ENCODE assay signal across 1 cellular context in the genomic region with DNA sequence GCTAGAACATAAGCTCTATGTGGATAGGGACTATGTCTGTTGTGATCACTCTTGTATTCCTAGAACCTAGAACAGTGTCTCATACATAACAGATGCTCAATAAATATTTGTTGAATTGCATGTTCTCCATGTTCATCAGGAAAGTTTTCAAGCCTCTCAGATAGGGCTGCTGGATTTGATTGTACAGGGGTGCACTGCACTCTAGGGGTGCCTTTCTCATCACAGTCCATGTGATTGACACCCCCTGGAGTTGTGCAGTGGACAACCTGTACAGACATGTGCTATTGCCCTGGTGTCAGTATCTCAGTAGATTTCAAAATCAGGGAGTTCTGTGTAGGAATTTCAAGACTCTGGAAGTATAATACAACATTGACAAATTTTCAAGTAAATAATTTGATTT.
TF ChIP-seq lines count a peak whose summit lies in the region.

No MANE protein-coding gene starts in this region.

TF ChIP-seq in HepG2, 621 proteins besides CTCF, POLR2A, EP300 and RAD21:
- TF ChIP-seq U2AF1 (optimal IDR thresholded peaks at IDR 0.05; ENCODE audit: low read depth, low read length) (no peak), ZNF225 (CRISPR knock-in tag; IDR thresholded peaks at IDR 0.05) (no peak), SIX4 (CRISPR knock-in tag; IDR thresholded peaks at IDR 0.05) (no peak), SMAD9 (CRISPR knock-in tag; IDR thresholded peaks at IDR 0.05) (no peak), ZNF83 (CRISPR knock-in tag; IDR thresholded peaks at IDR 0.05; ENCODE audit: borderline replicate concordance) (no peak), CEBPG (CRISPR knock-in tag; IDR thresholded peaks at IDR 0.05) (no peak)
- TF ChIP-seq, protein P1, sequence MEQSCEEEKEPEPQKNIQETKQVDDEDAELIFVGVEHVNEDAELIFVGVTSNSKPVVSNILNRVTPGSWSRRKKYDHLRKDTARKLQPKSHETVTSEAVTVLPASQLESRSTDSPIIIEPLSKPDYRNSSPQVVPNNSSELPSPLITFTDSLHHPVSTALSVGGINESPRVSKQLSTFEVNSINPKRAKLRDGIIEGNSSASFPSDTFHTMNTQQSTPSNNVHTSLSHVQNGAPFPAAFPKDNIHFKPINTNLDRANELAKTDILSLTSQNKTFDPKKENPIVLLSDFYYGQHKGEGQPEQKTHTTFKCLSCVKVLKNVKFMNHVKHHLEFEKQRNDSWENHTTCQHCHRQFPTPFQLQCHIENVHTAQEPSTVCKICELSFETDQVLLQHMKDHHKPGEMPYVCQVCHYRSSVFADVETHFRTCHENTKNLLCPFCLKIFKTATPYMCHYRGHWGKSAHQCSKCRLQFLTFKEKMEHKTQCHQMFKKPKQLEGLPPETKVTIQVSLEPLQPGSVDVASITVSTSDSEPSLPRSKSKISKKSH (CRISPR knock-in tag; IDR thresholded peaks at IDR 0.05; ENCODE audit: borderline replicate concordance): no peak
- TF ChIP-seq, protein P2, sequence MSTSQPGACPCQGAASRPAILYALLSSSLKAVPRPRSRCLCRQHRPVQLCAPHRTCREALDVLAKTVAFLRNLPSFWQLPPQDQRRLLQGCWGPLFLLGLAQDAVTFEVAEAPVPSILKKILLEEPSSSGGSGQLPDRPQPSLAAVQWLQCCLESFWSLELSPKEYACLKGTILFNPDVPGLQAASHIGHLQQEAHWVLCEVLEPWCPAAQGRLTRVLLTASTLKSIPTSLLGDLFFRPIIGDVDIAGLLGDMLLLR (CRISPR knock-in tag; IDR thresholded peaks at IDR 0.05): no peak
- TF ChIP-seq, protein P3, sequence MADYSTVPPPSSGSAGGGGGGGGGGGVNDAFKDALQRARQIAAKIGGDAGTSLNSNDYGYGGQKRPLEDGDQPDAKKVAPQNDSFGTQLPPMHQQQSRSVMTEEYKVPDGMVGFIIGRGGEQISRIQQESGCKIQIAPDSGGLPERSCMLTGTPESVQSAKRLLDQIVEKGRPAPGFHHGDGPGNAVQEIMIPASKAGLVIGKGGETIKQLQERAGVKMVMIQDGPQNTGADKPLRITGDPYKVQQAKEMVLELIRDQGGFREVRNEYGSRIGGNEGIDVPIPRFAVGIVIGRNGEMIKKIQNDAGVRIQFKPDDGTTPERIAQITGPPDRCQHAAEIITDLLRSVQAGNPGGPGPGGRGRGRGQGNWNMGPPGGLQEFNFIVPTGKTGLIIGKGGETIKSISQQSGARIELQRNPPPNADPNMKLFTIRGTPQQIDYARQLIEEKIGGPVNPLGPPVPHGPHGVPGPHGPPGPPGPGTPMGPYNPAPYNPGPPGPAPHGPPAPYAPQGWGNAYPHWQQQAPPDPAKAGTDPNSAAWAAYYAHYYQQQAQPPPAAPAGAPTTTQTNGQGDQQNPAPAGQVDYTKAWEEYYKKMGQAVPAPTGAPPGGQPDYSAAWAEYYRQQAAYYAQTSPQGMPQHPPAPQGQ (CRISPR knock-in tag; IDR thresholded peaks at IDR 0.05; ENCODE audit: borderline replicate concordance): no peak
